ENCODE assay signal across 1 cellular context in genomic region chr6:31739639-31740396, GRCh38.
TF ChIP-seq lines count a peak whose summit lies in the region.

Gene MSH5 (plus strand): TSS chr6:31740005. CDS start chr6:31740467, 462 bp downstream.

TF ChIP-seq in K562, 482 proteins besides CTCF, POLR2A, EP300 and RAD21 (continued from another document and continues in another):
- TF ChIP-seq ZNF592 (IDR thresholded peaks at IDR 0.05), result no peak
- TF ChIP-seq POLR2G (IDR thresholded peaks at IDR 0.05; ENCODE audit: low read depth, low read length), result peak; percentile 97
- TF ChIP-seq HNRNPL (IDR thresholded peaks at IDR 0.05; ENCODE audit: low read depth, low read length), result no peak
- TF ChIP-seq RAD51 (IDR thresholded peaks at IDR 0.05; ENCODE audit: borderline replicate concordance, low read depth), result no peak
- TF ChIP-seq GTF2B (IDR thresholded peaks at IDR 0.05; ENCODE audit: extremely low read depth, insufficient read length), result no peak
- TF ChIP-seq ZFP91 (CRISPR knock-in tag; IDR thresholded peaks at IDR 0.05), result peak; percentile 76; the same call in 1 of the 2 replicates
- TF ChIP-seq ZHX1 (conservative IDR thresholded peaks at IDR 0.05; ENCODE audit: low read length), result peak; percentile 76
- TF ChIP-seq NFE2 (IDR thresholded peaks at IDR 0.05; ENCODE audit: low read depth), result no peak
- TF ChIP-seq PHF20 (IDR thresholded peaks at IDR 0.05; ENCODE audit: partially characterized antibody), result no peak
- TF ChIP-seq NFATC3 (IDR thresholded peaks at IDR 0.05), result no peak
- TF ChIP-seq AFF1 (IDR thresholded peaks at IDR 0.05; ENCODE audit: low read depth in 1 of 2, partially characterized antibody in 2 of 2), result peak in 1 of 2 experiments; percentile 58
- no peak for TF ChIP-seq ATF3 (IDR thresholded peaks at IDR 0.05)
- peak; percentile 79; the same call in 1 of the 2 replicates for TF ChIP-seq ATF3 (CRISPR knock-in tag; conservative IDR thresholded peaks at IDR 0.05)
- no peak for TF ChIP-seq ZNF449 (CRISPR knock-in tag; IDR thresholded peaks at IDR 0.05)
- peak in 1 of 2 experiments; percentile 44; a peak in 1 of 4 replicates for TF ChIP-seq UBTF (IDR thresholded peaks at IDR 0.05; ENCODE audit: borderline replicate concordance in 1 of 2, low read depth in 2 of 2, low read length in 2 of 2)
- TF ChIP-seq ZNF217 (CRISPR knock-in tag; IDR thresholded peaks at IDR 0.05), result no peak
- TF ChIP-seq ZFPM2 (CRISPR knock-in tag; IDR thresholded peaks at IDR 0.05), result peak; percentile 91
- no peak for TF ChIP-seq PBX2 (CRISPR knock-in tag; IDR thresholded peaks at IDR 0.05; ENCODE audit: low read depth)
- TF ChIP-seq PBX2 (tag; conservative IDR thresholded peaks at IDR 0.05; ENCODE audit: low read depth), result peak; percentile 66
- no peak for TF ChIP-seq RBM34 (IDR thresholded peaks at IDR 0.05; ENCODE audit: borderline replicate concordance, insufficient read depth, low read length)
- TF ChIP-seq HNRNPK (IDR thresholded peaks at IDR 0.05; ENCODE audit: low read depth, low read length, poor library complexity, severe bottlenecking), result no peak
- TF ChIP-seq ZNF561 (CRISPR knock-in tag; conservative IDR thresholded peaks at IDR 0.05), result peak; percentile 50; the same call in 1 of the 2 replicates
- peak; percentile 98 for TF ChIP-seq E2F5 (CRISPR knock-in tag; IDR thresholded peaks at IDR 0.05)
- TF ChIP-seq HNRNPLL (IDR thresholded peaks at IDR 0.05; ENCODE audit: low read depth, low read length, poor library complexity, severe bottlenecking), result peak; percentile 72
- peak; percentile 83 for TF ChIP-seq TBP (optimal IDR thresholded peaks at IDR 0.05; ENCODE audit: low read depth, low read length)
- TF ChIP-seq ELF4 (CRISPR knock-in tag; IDR thresholded peaks at IDR 0.05), result peak; percentile 54; the same call in 1 of the 2 replicates
- TF ChIP-seq SAFB (IDR thresholded peaks at IDR 0.05; ENCODE audit: borderline replicate concordance, low read depth, low read length), result peak; percentile 39; the same call in 1 of the 2 replicates
- no peak for TF ChIP-seq EP400 (IDR thresholded peaks at IDR 0.05)
- TF ChIP-seq SRSF1 (IDR thresholded peaks at IDR 0.05; ENCODE audit: low read depth, low read length), result peak; percentile 80; the same call in 1 of the 2 replicates
